9 cellular contexts compared by ENCODE assay signal in the genomic region with DNA sequence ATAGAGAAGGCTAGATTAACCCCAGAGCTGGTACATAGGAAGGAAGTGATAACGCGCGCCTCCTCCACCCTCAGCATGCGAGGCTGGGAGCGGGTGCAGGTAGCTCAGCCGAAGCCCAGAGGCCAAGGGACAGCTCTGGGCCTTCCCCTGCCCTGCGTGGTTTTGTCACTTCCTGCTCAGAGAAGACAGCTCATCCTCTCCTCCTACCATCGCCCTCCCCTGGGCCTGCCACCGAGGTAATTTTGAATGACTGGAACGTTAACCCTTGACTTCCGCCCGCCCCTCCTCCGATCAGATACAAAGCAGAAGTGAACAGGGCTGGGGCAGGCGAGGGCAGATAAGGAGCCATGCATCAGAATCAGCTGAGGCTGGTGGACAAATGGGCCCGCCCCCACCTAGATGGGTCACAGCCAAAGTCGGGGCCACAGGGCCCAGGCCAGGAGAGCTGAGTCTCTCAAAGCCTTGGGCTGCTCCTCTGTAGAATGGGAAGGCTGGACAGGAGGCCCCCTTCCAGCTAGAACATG. TPM values are rescaled to one million over a fixed set of nuclear protein-coding genes. Genes with fewer than 3 reads are reported as not detected.
DNase-seq lines count a peak whose midpoint lies in the region; ATAC-seq and TF ChIP-seq lines count a peak whose summit lies in the region.
"Had no signal": no experiment of that assay in that cellular context is flagged by ENCODE, and none has a peak within 500 bp of the region (broad histone marks: within the 10 kb centered on the region; RNA-seq: fewer than 3 reads in every experiment).

No MANE protein-coding gene starts in this region.

- POLR2A ChIA-PET in OCI-LY7 (lab: Charles Lee) = interaction anchor here (0.6 to 3.9 kb wide), 5 partner anchors 10 to 43 kb away, joined by 3 to 26 read pairs (median 3); no protein-coding TSS in a partner anchor

- peaks cover 81% of the 10 kb centered on the region for H3K4me1 ChIP-seq in OCI-LY7 (ENCODE audit: insufficient read depth, low read length, poor library complexity, severe bottlenecking)
- peaks cover 0 to 68% (median 0%) of the 10 kb centered on the region in 12 donors for H3K4me1 ChIP-seq in heart left ventricle

- peak; percentile 58 for ATAC-seq in GM18498 (IDR thresholded peaks at IDR 0.05; ENCODE audit: unreplicated experiment)
- peak; percentile 67 for ATAC-seq in HG02870 (IDR thresholded peaks at IDR 0.05; ENCODE audit: unreplicated experiment)
- ATAC-seq in heart left ventricle = peak in 3 of 4 donors; percentile 60 to 69 (median 67)

- H3K36me3 ChIP-seq in OCI-LY7 (ENCODE audit: insufficient read depth, low read length) (peaks cover 56% of the 10 kb centered on the region), heart left ventricle (peaks cover 0 to 18% (median 0%) of the 10 kb centered on the region in 9 donors)

- H3K27me3 ChIP-seq in heart left ventricle = peaks cover 0 to 78% (median 41%) of the 10 kb centered on the region in 9 donors

- DNase-seq in OCI-LY7 (ENCODE audit: low spot score) = peak; percentile 89
- peak; percentile 87 for DNase-seq in activated T-cell treated with anti-CD3 and anti-CD28 coated beads for 4 hours
- DNase-seq in heart left ventricle = peak; percentile 40 to 80 (median 62)
- DNase-seq in stimulated activated CD4-positive, alpha-beta T cell treated with anti-CD3 and anti-CD28 coated beads, Interleukin-2, amount 100 ng/mL, for 48 hours = peak; percentile 83 to 85
- DNase-seq in ecto neural progenitor cell (ENCODE audit: low spot score) = no peak
- DNase-seq in NCI-H2081 treated with DMSO at 0.1 percent for 48 hours (lab: John Stamatoyannopoulos, UW) = no peak

- no peaks in the 10 kb centered on the region for H3K9me2 ChIP-seq in OCI-LY7 (ENCODE audit: insufficient read depth, low read length)

- TF ChIP-seq POLR2A in heart left ventricle (IDR thresholded peaks at IDR 0.05) = no peak

- no peak for TF ChIP-seq CTCF in OCI-LY7 (conservative IDR thresholded peaks at IDR 0.05; ENCODE audit: low read length)
- TF ChIP-seq CTCF in heart left ventricle (IDR thresholded peaks at IDR 0.05) = no peak

- H3K9me3 ChIP-seq in OCI-LY7 (ENCODE audit: low read length) (no peaks in the 10 kb centered on the region), heart left ventricle (no peaks in the 10 kb centered on the region)

- peak overlapping the region; percentile 97 for H3K4me3 ChIP-seq in OCI-LY7 (ENCODE audit: low read depth, low read length, poor library complexity, severe bottlenecking)
- H3K4me3 ChIP-seq in heart left ventricle = peak overlapping the region in 4 of 12 donors; percentile 33 to 77 (median 43)

- no peak overlapping the region for H2AFZ ChIP-seq in OCI-LY7 (ENCODE audit: low read length)

- peaks cover 5% of the 10 kb centered on the region; the same call in 1 of the 2 replicates for H4K20me1 ChIP-seq in OCI-LY7 (ENCODE audit: insufficient read depth, low read length)

- 24 to 43% (median 39%) methylated on average over 16 of the region's 16 CpGs for WGBS in heart left ventricle, 4 donors

- H3K27ac ChIP-seq in OCI-LY7 (ENCODE audit: low read depth, low read length, poor library complexity, severe bottlenecking) = peak overlapping the region; percentile 93
- H3K27ac ChIP-seq in heart left ventricle = peak overlapping the region in 2 of 12 donors; percentile 9 to 90

- no TSS peak for BruUV-seq in OCI-LY7 (replicated peaks; lab: Mats Ljungman, UMichigan)

- intact Hi-C loops in OCI-LY7 (cut with micrococcal nuclease; ENCODE audit: unreplicated experiment) = loop anchor here (1.0 kb wide), 2 partner anchors 12 to 43 kb away; no protein-coding TSS in a partner anchor
- intact Hi-C loops in heart left ventricle (cut with DNase I) = no loop called here

- H3K79me2 ChIP-seq in OCI-LY7 (ENCODE audit: insufficient read depth, low read depth, low read length) = peaks cover 48% of the 10 kb centered on the region

- CTCF ChIA-PET in OCI-LY7 (lab: Charles Lee; ENCODE audit: unreplicated experiment) = interaction anchor here (0.5 to 3.9 kb wide), 5 partner anchors 13 to 861 kb away, joined by 3 to 20 read pairs (median 4); no protein-coding TSS in a partner anchor

- H3K4me2 ChIP-seq in OCI-LY7 (ENCODE audit: low read length) = peak overlapping the region; percentile 99

RNA-seq across cellular contexts. Expression of a gene that starts 1.6 kb away (rescaled TPM):
- 91.5 and 142 TPM in 2 replicates for total RNA-seq in OCI-LY7 (2014; rRNA removed; shearing (Covaris generic))
- total RNA-seq in OCI-LY7 (2022) (321 and 331 TPM in 2 replicates), heart left ventricle (10 to 100 TPM in 2 of 9 donors, 1 to 10 TPM in 7; 1.4 to 60.5 (median 3.8) TPM)
- 1 to 10 TPM; 1.3 to 4.6 TPM for polyA plus RNA-seq in heart left ventricle

RNA-seq across cellular contexts. Expression of a gene that starts 30.2 kb away (rescaled TPM):
- total RNA-seq in OCI-LY7 (2014; rRNA removed; shearing (Covaris generic)) = 0.05 and 0.25 TPM in 2 replicates
- total RNA-seq in OCI-LY7 (2022) (0.30 TPM in 2 replicates), heart left ventricle (under 1 TPM in 1 of 9 donors, not detected in 8; 0.07 TPM)
- polyA plus RNA-seq in heart left ventricle = not detected
- total RNA-seq: skeletal muscle tissue had no signal

RNA-seq across cellular contexts. Expression of a gene that starts 39.9 kb away (rescaled TPM):
- total RNA-seq in OCI-LY7 (2014; rRNA removed; shearing (Covaris generic)) = 20.6 and 35.0 TPM in 2 replicates
- total RNA-seq in OCI-LY7 (2022) = 24.8 and 28.1 TPM in 2 replicates
- 10 to 100 TPM in 2 of 9 donors, 1 to 10 TPM in 7; 2.5 to 57.8 (median 4.4) TPM for total RNA-seq in heart left ventricle
- 1 to 10 TPM; 2.4 to 2.5 TPM for polyA plus RNA-seq in heart left ventricle

RNA-seq across cellular contexts. Expression of a gene that starts 54.4 kb away (rescaled TPM):
- total RNA-seq in OCI-LY7 (2014; rRNA removed; shearing (Covaris generic)) = 6.8 and 7.3 TPM in 2 replicates
- total RNA-seq in OCI-LY7 (2022) = 18.7 and 19.6 TPM in 2 replicates
- total RNA-seq in heart left ventricle = 10 to 100 TPM in 1 of 9 donors, 1 to 10 TPM in 6, under 1 TPM in 2; 0.31 to 11.9 (median 1.4) TPM
- polyA plus RNA-seq in heart left ventricle = 1 to 10 TPM in 1 of 2 donors, under 1 TPM in 1; 0.99 to 3.0 TPM

Comparison
In these comparisons a context has a peak if more than half of its experiments do, and no peak if none do; other contexts are left out.
1. DNase-seq: peak in OCI-LY7 (single experiment), activated T-cell treated with anti-CD3 and anti-CD28 coated beads for 4 hours (single experiment), heart left ventricle (5 of 5) and stimulated activated CD4-positive, alpha-beta T cell treated with anti-CD3 and anti-CD28 coated beads, Interleukin-2, amount 100 ng/mL, for 48 hours (2 of 2); none in ecto neural progenitor cell (single experiment) and NCI-H2081 treated with DMSO at 0.1 percent for 48 hours (single experiment).
2. Peak in every context shown above with its lines, with median percentiles within 50 percentile points of each other: ATAC-seq.